In the genomic region with DNA sequence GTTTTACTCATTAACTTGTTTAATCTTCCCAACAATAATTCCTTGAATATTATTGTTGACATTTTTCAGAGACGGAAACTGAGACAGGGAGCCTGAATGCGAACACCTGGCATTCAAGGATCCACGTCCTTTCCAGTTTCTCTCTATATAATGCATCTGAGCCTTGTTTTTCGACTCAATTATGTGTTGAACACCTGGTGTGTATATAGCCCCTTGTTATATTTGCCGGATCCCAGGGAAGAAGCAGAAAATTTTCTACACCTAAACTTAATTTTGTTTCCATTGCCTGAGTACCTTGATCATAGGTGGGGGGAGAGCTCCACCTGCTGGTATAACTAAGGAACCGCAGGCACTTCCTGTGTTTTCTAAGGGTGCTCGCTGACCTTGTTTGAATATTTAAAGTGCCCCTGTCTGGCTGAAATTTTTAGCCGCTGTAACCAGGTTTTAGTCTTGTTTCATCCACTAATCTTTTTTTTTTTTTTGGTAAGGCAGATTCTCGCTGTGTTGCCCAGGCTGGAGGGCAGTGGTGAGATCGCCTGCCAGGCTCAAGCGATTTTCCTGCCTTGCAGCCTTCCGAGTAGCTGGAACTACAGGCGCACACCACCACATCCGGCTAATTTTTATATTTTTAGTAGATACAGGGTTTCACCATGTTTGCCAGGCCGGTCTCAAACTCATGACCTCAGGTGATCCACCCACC, we compare ENCODE assay signal across 8 cellular contexts. TPM values are rescaled to one million over a fixed set of nuclear protein-coding genes. Genes with fewer than 3 reads are reported as not detected.
A peak's percentile ranks its signal among the peaks of the same experiment; 100 is the strongest.
DNase-seq lines count a peak whose midpoint lies in the region; ATAC-seq and TF ChIP-seq lines count a peak whose summit lies in the region.

No MANE protein-coding gene starts in this region.

- H3K27me3 ChIP-seq in AG04450 (ENCODE audit: control insufficient read depth, insufficient read depth, low read length) = no peaks in the 10 kb centered on the region

- peaks cover 47% of the 10 kb centered on the region for H3K4me1 Mint-ChIP-seq in activated naive CD4-positive, alpha-beta T cell treated with anti-CD3 and anti-CD28 coated beads, Interleukin-2, amount 10 ng/mL, durations not matched to agents 7 days and 5 days
- peaks cover 14% of the 10 kb centered on the region for H3K4me1 Mint-ChIP-seq in osteocyte (ENCODE audit: unreplicated experiment)
- H3K4me1 Mint-ChIP-seq in type B pancreatic cell (ENCODE audit: unreplicated experiment) = no peaks in the 10 kb centered on the region

- H3K27ac ChIP-seq in AG04450 (ENCODE audit: low read depth, low read length) (no peak overlapping the region), SK-N-MC (no peak overlapping the region)

- H3K4me3 Mint-ChIP-seq in activated naive CD4-positive, alpha-beta T cell treated with anti-CD3 and anti-CD28 coated beads, Interleukin-2, amount 10 ng/mL, durations not matched to agents 7 days and 5 days = peak overlapping the region; percentile 51
- no peak overlapping the region for H3K4me3 Mint-ChIP-seq in osteocyte (ENCODE audit: unreplicated experiment)
- no peak overlapping the region for H3K4me3 Mint-ChIP-seq in type B pancreatic cell

- H3K27ac Mint-ChIP-seq in activated naive CD4-positive, alpha-beta T cell treated with anti-CD3 and anti-CD28 coated beads, Interleukin-2, amount 10 ng/mL, durations not matched to agents 7 days and 5 days = peak overlapping the region; percentile 62
- H3K27ac Mint-ChIP-seq in osteocyte (ENCODE audit: unreplicated experiment) (peak overlapping the region; percentile 60), type B pancreatic cell (peak overlapping the region; percentile 12)

- H3K36me3 ChIP-seq in SK-N-MC (ENCODE audit: insufficient read depth, low read length) = no peaks in the 10 kb centered on the region

- no peak overlapping the region for H3K9ac ChIP-seq in SK-N-MC (ENCODE audit: insufficient read length)

- H3K36me3 Mint-ChIP-seq in activated naive CD4-positive, alpha-beta T cell treated with anti-CD3 and anti-CD28 coated beads, Interleukin-2, amount 10 ng/mL, durations not matched to agents 7 days and 5 days = no peaks in the 10 kb centered on the region
- H3K36me3 Mint-ChIP-seq in osteocyte (ENCODE audit: unreplicated experiment) (no peaks in the 10 kb centered on the region), type B pancreatic cell (no peaks in the 10 kb centered on the region)

- POLR2A ChIA-PET in AG04450 (lab: Yijun Ruan, JAX) = interaction anchor here (0.7 kb wide), 1 partner anchor 240 kb away, joined by 5 read pairs; no protein-coding TSS in a partner anchor

- H3K9me3 ChIP-seq in AG04450 (ENCODE audit: control insufficient read depth, insufficient read depth, low read length) (no peaks in the 10 kb centered on the region), SK-N-MC (ENCODE audit: low read depth, low read length) (no peaks in the 10 kb centered on the region)

- no peak overlapping the region for H3K4me3 ChIP-seq in AG04450 (ENCODE audit: low read depth, low read length)
- H3K4me3 ChIP-seq in SK-N-MC = no peak overlapping the region

- DNase-seq in AG04450 (ENCODE audit: low read depth, low spot score) = peak; percentile 38
- DNase-seq in NAMALWA (ENCODE audit: low spot score) = peak; percentile 89
- peak; percentile 16 for DNase-seq in SK-N-MC (ENCODE audit: low read depth, low spot score)
- DNase-seq in activated naive CD4-positive, alpha-beta T cell treated with anti-CD3 and anti-CD28 coated beads, Interleukin-2, amount 10 ng/mL, durations not matched to agents 7 days and 5 days = peak; percentile 79
- DNase-seq in globus pallidus (ENCODE audit: low spot score) = peak; percentile 69
- peak; percentile 85 for DNase-seq in osteocyte (ENCODE audit: extremely low spot score, unreplicated experiment)
- peak; percentile 66 for DNase-seq in type B pancreatic cell (ENCODE audit: extremely low spot score, unreplicated experiment)

- ATAC-seq in GM19035 (IDR thresholded peaks at IDR 0.05; ENCODE audit: unreplicated experiment) = peak; percentile 52

- CTCF ChIA-PET in AG04450 (lab: Charles Lee) = interaction anchor here (0.5 to 7.3 kb wide), 22 partner anchors 13 to 1842 kb away, joined by 3 to 204 read pairs (median 4); no protein-coding TSS in a partner anchor
- CTCF ChIA-PET in activated naive CD4-positive, alpha-beta T cell treated with anti-CD3 and anti-CD28 coated beads, Interleukin-2, amount 10 ng/mL, durations not matched to agents 7 days and 5 days (lab: Charles Lee) = interaction anchor here (0.6 to 3.6 kb wide), 12 partner anchors 10 to 1479 kb away, joined by 3 to 43 read pairs (median 4); no protein-coding TSS in a partner anchor

- peaks cover 3% of the 10 kb centered on the region for H3K9me3 Mint-ChIP-seq in activated naive CD4-positive, alpha-beta T cell treated with anti-CD3 and anti-CD28 coated beads, Interleukin-2, amount 10 ng/mL, durations not matched to agents 7 days and 5 days
- H3K9me3 Mint-ChIP-seq in osteocyte (ENCODE audit: unreplicated experiment) (no peaks in the 10 kb centered on the region), type B pancreatic cell (no peaks in the 10 kb centered on the region)

- peak; percentile 95 for TF ChIP-seq CTCF in AG04450 (IDR thresholded peaks at IDR 0.05; ENCODE audit: low read depth, low read length)
- peak; percentile 91 for TF ChIP-seq CTCF in osteocyte (IDR thresholded peaks at IDR 0.05)
- TF ChIP-seq CTCF in type B pancreatic cell (conservative IDR thresholded peaks at IDR 0.05) = peak; percentile 98

- H3K27me3 Mint-ChIP-seq in activated naive CD4-positive, alpha-beta T cell treated with anti-CD3 and anti-CD28 coated beads, Interleukin-2, amount 10 ng/mL, durations not matched to agents 7 days and 5 days = peaks cover 3% of the 10 kb centered on the region
- H3K27me3 Mint-ChIP-seq in osteocyte (ENCODE audit: unreplicated experiment) (no peaks in the 10 kb centered on the region), type B pancreatic cell (no peaks in the 10 kb centered on the region)

RNA-seq across cellular contexts. Expression of gene NUBP1, which starts 6.6 kb away (rescaled TPM):
- 23.0 and 23.6 TPM in 2 replicates for polyA plus RNA-seq in AG04450 (2011; rRNA removed)
- 10.6 and 11.6 TPM in 2 replicates for polyA minus RNA-seq in AG04450 (2011; rRNA and poly(A)+ RNA removed)
- total RNA-seq in osteocyte (20.0 and 27.0 TPM in 2 replicates), type B pancreatic cell (ENCODE audit: low replicate concordance) (20.8 and 24.1 TPM in 2 replicates)

RNA-seq across cellular contexts. Expression of gene TEKT5, which starts 42.3 kb away (rescaled TPM):
- polyA plus RNA-seq in AG04450 (2011; rRNA removed) = 0.05 and 0.15 TPM in 2 replicates
- not detected in 2 replicates for polyA minus RNA-seq in AG04450 (2011; rRNA and poly(A)+ RNA removed)
- total RNA-seq in osteocyte (0.50 TPM in 1 of 2 replicates, not detected in the other), type B pancreatic cell (ENCODE audit: low replicate concordance) (0.41 and 0.52 TPM in 2 replicates)

Comparison
In these comparisons a context has a peak if more than half of its experiments do, and no peak if none do; other contexts are left out.
1. DNase-seq: peak in every context shown above with its lines; median percentile 89 in NAMALWA; 85 in osteocyte; 79 in activated naive CD4-positive, alpha-beta T cell treated with anti-CD3 and anti-CD28 coated beads, Interleukin-2, amount 10 ng/mL, durations not matched to agents 7 days and 5 days; 69 in globus pallidus; 66 in type B pancreatic cell; 38 in AG04450; 16 in SK-N-MC.
2. H3K27ac Mint-ChIP-seq: peak in every context shown above with its lines; median percentile 62 in activated naive CD4-positive, alpha-beta T cell treated with anti-CD3 and anti-CD28 coated beads, Interleukin-2, amount 10 ng/mL, durations not matched to agents 7 days and 5 days; 60 in osteocyte; 12 in type B pancreatic cell.